ENCODE assay signal across 8 cellular contexts in genomic region chr2:235766206-235766794, GRCh38.
DNase-seq lines count a peak whose midpoint lies in the region; ATAC-seq, FAIRE-seq and TF ChIP-seq lines count a peak whose summit lies in the region.

No MANE protein-coding gene starts in this region.

- peaks cover 2% of the 10 kb centered on the region for H3K36me3 Mint-ChIP-seq in T-helper 17 cell (ENCODE audit: low read depth)

- no peak for FAIRE-seq in bronchial epithelial cell (lab: Jason Lieb, UNC)

- peaks cover 4% of the 10 kb centered on the region for H3K4me1 Mint-ChIP-seq in T-helper 17 cell

- DNase-seq in DMS79 (lab: John Stamatoyannopoulos, UW) (peak; percentile 13), HCEC 1CT (peak; percentile 59), NCI-H187 treated with DMSO at 0.1 percent for 48 hours (lab: John Stamatoyannopoulos, UW) (peak; percentile 23), T-helper 17 cell (peak in 1 of 3 donors; percentile 49), bronchial epithelial cell (ENCODE audit: low read depth) (peak; percentile 61), kidney epithelial cell (ENCODE audit: low read depth) (peak; percentile 26)
- peak; percentile 55 to 61 for DNase-seq in stimulated activated CD4-positive, alpha-beta T cell treated with anti-CD3 and anti-CD28 coated beads, Interleukin-2, amount 100 ng/mL, for 48 hours

- ATAC-seq in T-helper 17 cell (peak; percentile 82), HG02870 (IDR thresholded peaks at IDR 0.05; ENCODE audit: unreplicated experiment) (no peak)

- H3K27me3 Mint-ChIP-seq in T-helper 17 cell = peaks cover 5% of the 10 kb centered on the region

- H3K27me3 ChIP-seq in bronchial epithelial cell (ENCODE audit: control insufficient read depth, insufficient read depth, low read length) (no peaks in the 10 kb centered on the region), kidney epithelial cell (ENCODE audit: control insufficient read depth, insufficient read depth, low read length) (no peaks in the 10 kb centered on the region)

- H3K27ac Mint-ChIP-seq in T-helper 17 cell = peak overlapping the region; percentile 39

- TF ChIP-seq CTCF in bronchial epithelial cell (IDR thresholded peaks at IDR 0.05; ENCODE audit: insufficient read depth, low read length, severe bottlenecking) (peak; percentile 72), kidney epithelial cell (IDR thresholded peaks at IDR 0.05; ENCODE audit: insufficient read depth, low read length, poor library complexity, severe bottlenecking) (peak; percentile 80)

- no peaks in the 10 kb centered on the region for H3K36me3 ChIP-seq in bronchial epithelial cell (ENCODE audit: control insufficient read depth, insufficient read depth, low read length)
- no peaks in the 10 kb centered on the region for H3K36me3 ChIP-seq in kidney epithelial cell (ENCODE audit: control insufficient read depth, insufficient read depth, low read length)

- H3K4me3 Mint-ChIP-seq in T-helper 17 cell = no peak overlapping the region

- no peak overlapping the region for H3K4me3 ChIP-seq in bronchial epithelial cell (ENCODE audit: low read depth, low read length)
- H3K4me3 ChIP-seq in kidney epithelial cell (ENCODE audit: low read depth, low read length) = no peak overlapping the region

- no peaks in the 10 kb centered on the region for H3K9me3 ChIP-seq in T-helper 17 cell (ENCODE audit: control insufficient read depth, low read length, poor library complexity, severe bottlenecking)
